ENCODE assay signal across 17 cellular contexts in the genomic region with DNA sequence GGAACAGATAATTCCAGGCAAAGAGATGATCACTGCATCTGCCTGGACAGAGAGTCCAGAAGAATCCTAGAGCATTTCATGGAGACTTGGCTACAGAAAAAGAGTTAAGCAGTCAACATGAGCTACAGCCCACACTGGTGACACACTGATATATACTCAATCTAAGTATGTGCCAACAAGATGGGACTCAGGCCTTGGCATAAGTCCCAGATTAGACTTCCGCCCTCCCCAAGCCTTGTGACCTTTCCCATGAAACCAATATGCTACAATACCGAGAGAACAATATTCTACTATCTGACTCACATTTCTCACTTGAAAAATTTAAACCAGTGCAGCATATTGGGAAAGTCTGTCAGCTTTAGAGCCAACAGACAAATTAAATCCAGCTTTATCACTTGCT.
DNase-seq lines count a peak whose midpoint lies in the region; ATAC-seq and TF ChIP-seq lines count a peak whose summit lies in the region.
"Had no signal": no experiment of that assay in that cellular context is flagged by ENCODE, and none has a peak within 500 bp of the region (broad histone marks: within the 10 kb centered on the region; RNA-seq: fewer than 3 reads in every experiment).

No MANE protein-coding gene starts in this region.

- no peaks in the 10 kb centered on the region for H3K79me2 ChIP-seq in fibroblast of lung (ENCODE audit: control insufficient read depth, insufficient read depth, low read length)

- no peak overlapping the region for H3K27ac ChIP-seq in fibroblast of lung (ENCODE audit: insufficient read depth, low read length)
- no peak overlapping the region for H3K27ac ChIP-seq in lower lobe of right lung
- H3K27ac ChIP-seq in heart right ventricle, result no peak overlapping the region
- H3K27ac ChIP-seq: BLaER1, SK-N-MC had no signal

- no peaks in the 10 kb centered on the region for H3K9me3 ChIP-seq in fibroblast of lung (ENCODE audit: control insufficient read depth, insufficient read depth, low read depth, low read length)
- no peaks in the 10 kb centered on the region for H3K9me3 ChIP-seq in lower lobe of right lung
- H3K9me3 ChIP-seq in heart right ventricle, result peaks cover 0 to 4% (median 0%) of the 10 kb centered on the region in 11 donors

- ATAC-seq in lower lobe of right lung (no peak), heart right ventricle (no peak), HG02759 (IDR thresholded peaks at IDR 0.05; ENCODE audit: unreplicated experiment) (no peak)

- DNase-seq in HCEC 1CT (peak; percentile 13), SK-MEL-5 (ENCODE audit: low read depth, low spot score) (peak; percentile 66), fibroblast of lung (ENCODE audit: low read depth in 2 of 2) (peak; percentile 10 to 79), skeletal muscle cell (ENCODE audit: low read depth) (peak; percentile 39), lower lobe of right lung (no peak), heart right ventricle (no peak)
- DNase-seq in stimulated activated CD4-positive, alpha-beta T cell treated with anti-CD3 and anti-CD28 coated beads, Interleukin-1b, Interleukin-23, amount 100 ng/mL, for 48 hours, result no peak
- DNase-seq: CD8-positive, alpha-beta memory T cell; GOT3; IMR-90; Kasumi-1; NCI-H1436 treated with DMSO at 0.1 percent for 48 hours; NCI-H226; NCI-H526 had no signal

- H3K36me3 ChIP-seq in fibroblast of lung (ENCODE audit: control insufficient read depth, insufficient read depth, low read length), result no peaks in the 10 kb centered on the region
- H3K36me3 ChIP-seq in lower lobe of right lung, result no peaks in the 10 kb centered on the region
- H3K36me3 ChIP-seq in heart right ventricle, result no peaks in the 10 kb centered on the region
- H3K36me3 ChIP-seq: BLaER1 had no signal

- in situ Hi-C loops in SK-MEL-5 (cut with HindIII; ENCODE audit: low pct_unique_long_range_greater_than_20kb, low sequenced_read_pairs), result no loop called here

- H4K20me1 ChIP-seq in fibroblast of lung (ENCODE audit: control insufficient read depth, extremely low read depth, insufficient read depth, low read length), result no peaks in the 10 kb centered on the region
- H4K20me1 ChIP-seq: BLaER1 had no signal

- H3K4me3 ChIP-seq in fibroblast of lung (replicated peaks in 1 of 4; ENCODE audit: control extremely low read depth in 1 of 4, insufficient read depth in 1 of 4, low read depth in 3 of 4, low read length in 4 of 4), result no peak overlapping the region
- no peak overlapping the region for H3K4me3 ChIP-seq in skeletal muscle cell (ENCODE audit: low read depth, low read length)
- no peak overlapping the region for H3K4me3 ChIP-seq in lower lobe of right lung
- no peak overlapping the region for H3K4me3 ChIP-seq in heart right ventricle
- H3K4me3 ChIP-seq: BLaER1, SK-N-MC had no signal

- 32 to 33% methylated on average over 2 of the region's 2 CpGs for WGBS in heart right ventricle, 2 donors

- no peak overlapping the region for H3K4me2 ChIP-seq in fibroblast of lung (ENCODE audit: extremely low read depth, insufficient read depth, low read length)
- H3K4me2 ChIP-seq: BLaER1 had no signal

- intact Hi-C loops in lower lobe of right lung (cut with DNase I) (no loop called here), heart right ventricle (cut with DNase I) (no loop called here)

- H3K9ac ChIP-seq in fibroblast of lung (ENCODE audit: insufficient read depth, low read length), result no peak overlapping the region
- H3K9ac ChIP-seq: BLaER1 had no signal

- no peak overlapping the region for H2AFZ ChIP-seq in fibroblast of lung (ENCODE audit: low read length)

- TF ChIP-seq CTCF in fibroblast of lung (conservative IDR thresholded peaks at IDR 0.05 in 1 of 2, IDR thresholded peaks at IDR 0.05 in 1 of 2; ENCODE audit: low read depth in 1 of 2, low read length in 2 of 2) (no peak), lower lobe of right lung (IDR thresholded peaks at IDR 0.05) (no peak), heart right ventricle (IDR thresholded peaks at IDR 0.05) (no peak)

- no peaks in the 10 kb centered on the region for H3K4me1 ChIP-seq in fibroblast of lung (ENCODE audit: control insufficient read depth, extremely low read depth, insufficient read depth, low read length)
- no peaks in the 10 kb centered on the region for H3K4me1 ChIP-seq in lower lobe of right lung
- H3K4me1 ChIP-seq in heart right ventricle, result no peaks in the 10 kb centered on the region
- H3K4me1 ChIP-seq: BLaER1 had no signal

- no peaks in the 10 kb centered on the region for H3K27me3 ChIP-seq in fibroblast of lung (ENCODE audit: control insufficient read depth, insufficient read depth, low read length)
- no peaks in the 10 kb centered on the region for H3K27me3 ChIP-seq in lower lobe of right lung (ENCODE audit: low read depth)
- H3K27me3 ChIP-seq in heart right ventricle, result no peaks in the 10 kb centered on the region

Comparison
In these comparisons a context has a peak if more than half of its experiments do, and no peak if none do; other contexts are left out.
1. DNase-seq: peak in HCEC 1CT (single experiment), SK-MEL-5 (single experiment), fibroblast of lung (2 of 2) and skeletal muscle cell (single experiment); none in lower lobe of right lung (single experiment), heart right ventricle (0 of 2) and stimulated activated CD4-positive, alpha-beta T cell treated with anti-CD3 and anti-CD28 coated beads, Interleukin-1b, Interleukin-23, amount 100 ng/mL, for 48 hours (single experiment).